Comparison of ENCODE assay signal across 9 cellular contexts in genomic region chr7:2109936-2110585, GRCh38.
DNase-seq lines count a peak whose midpoint lies in the region; ATAC-seq and TF ChIP-seq lines count a peak whose summit lies in the region.
"Had no signal": no experiment of that assay in that cellular context is flagged by ENCODE, and none has a peak within 500 bp of the region (broad histone marks: within the 10 kb centered on the region; RNA-seq: fewer than 3 reads in every experiment).

No MANE protein-coding gene starts in this region.

- ATAC-seq in GM19455 (IDR thresholded peaks at IDR 0.05; ENCODE audit: unreplicated experiment): no peak
- no peak for ATAC-seq in GM19397 (IDR thresholded peaks at IDR 0.05; ENCODE audit: unreplicated experiment)

- no peaks in the 10 kb centered on the region for H3K36me3 Mint-ChIP-seq in glutamatergic neuron (ENCODE audit: unreplicated experiment)

- H3K4me3 Mint-ChIP-seq in glutamatergic neuron (ENCODE audit: unreplicated experiment): peak overlapping the region; percentile 44

- H3K4me1 Mint-ChIP-seq in glutamatergic neuron (ENCODE audit: low read depth, unreplicated experiment): peaks cover 56% of the 10 kb centered on the region

- peak overlapping the region; percentile 94 for H3K27ac Mint-ChIP-seq in glutamatergic neuron (ENCODE audit: unreplicated experiment)

- H3K4me3 ChIP-seq in GM12865 (ENCODE audit: low read depth, low read length): no peak overlapping the region
- H3K4me3 ChIP-seq: skin epidermis had no signal

- in situ Hi-C loops in G401 (cut with HindIII; ENCODE audit: low sequenced_read_pairs): no loop called here

- peaks cover 25% of the 10 kb centered on the region for H3K9me3 Mint-ChIP-seq in glutamatergic neuron (ENCODE audit: unreplicated experiment)

- TF ChIP-seq CTCF in GM12865 (IDR thresholded peaks at IDR 0.05; ENCODE audit: insufficient read depth, low read depth, low read length, missing control alignments) (no peak), glutamatergic neuron (IDR thresholded peaks at IDR 0.05; ENCODE audit: partially characterized antibody, unreplicated experiment) (no peak)

- DNase-seq in GM12865 (ENCODE audit: low read depth) (peak; percentile 43), NCI-H524 treated with DMSO at 0.1 percent for 48 hours (lab: John Stamatoyannopoulos, UW) (peak; percentile 96), glutamatergic neuron (no peak), G401 (ENCODE audit: low spot score) (no peak)
- peak; percentile 82 to 83 for DNase-seq in activated T-cell treated with anti-CD3 and anti-CD28 coated beads, Interleukin-2, amount 50 U/mL, for 48 hours
- peak; percentile 60 to 76 (median 60) for DNase-seq in stimulated activated CD4-positive, alpha-beta T cell treated with anti-CD3 and anti-CD28 coated beads, TNF-alpha, amount 100 ng/mL, for 24 hours (ENCODE audit: low read depth in 3 of 3)

- peaks cover 23% of the 10 kb centered on the region for H3K27me3 Mint-ChIP-seq in glutamatergic neuron (ENCODE audit: unreplicated experiment)

Comparison
In these comparisons a context has a peak if more than half of its experiments do, and no peak if none do; other contexts are left out.
1. DNase-seq: peak in GM12865 (single experiment), NCI-H524 treated with DMSO at 0.1 percent for 48 hours (single experiment), activated T-cell treated with anti-CD3 and anti-CD28 coated beads, Interleukin-2, amount 50 U/mL, for 48 hours (2 of 2) and stimulated activated CD4-positive, alpha-beta T cell treated with anti-CD3 and anti-CD28 coated beads, TNF-alpha, amount 100 ng/mL, for 24 hours (3 of 3); none in glutamatergic neuron (single experiment) and G401 (single experiment).